ENCODE assay signal across 8 cellular contexts in genomic region chr9:135906291-135907005, GRCh38. TPM values are rescaled to one million over a fixed set of nuclear protein-coding genes. Genes with fewer than 3 reads are reported as not detected.
DNase-seq lines count a peak whose midpoint lies in the region; ATAC-seq and FAIRE-seq lines count a peak whose summit lies in the region.

No MANE protein-coding gene starts in this region.

- H3K4me3 ChIP-seq in mucosa of stomach (ENCODE audit: low read length) (peak overlapping the region; percentile 11), aorta (ENCODE audit: low read length in 2 of 2) (peak overlapping the region; percentile 85 to 98)

- 0 to 1% methylated on average over 39 to 70 of the region's 70 CpGs for WGBS in aorta, 2 donors

- H3K9ac ChIP-seq in mucosa of stomach (ENCODE audit: low read length), result no peak overlapping the region

- ATAC-seq in HG02884 (IDR thresholded peaks at IDR 0.05; ENCODE audit: unreplicated experiment) (peak; percentile 13), aorta (ENCODE audit: low FRiP score) (no peak)

- H3K36me3 ChIP-seq in mucosa of stomach (ENCODE audit: control insufficient read depth, insufficient read depth, low read length), result no peaks in the 10 kb centered on the region
- H3K36me3 ChIP-seq in aorta (ENCODE audit: control insufficient read depth in 1 of 2, insufficient read depth in 2 of 2, low read length in 1 of 2), result no peaks in the 10 kb centered on the region

- H3K4me1 ChIP-seq in mucosa of stomach (ENCODE audit: control insufficient read depth, insufficient read depth, low read length) (peaks cover 28% of the 10 kb centered on the region), aorta (ENCODE audit: control insufficient read depth in 1 of 2, insufficient read depth in 2 of 2, low read length in 2 of 2) (no peaks in the 10 kb centered on the region)

- intact Hi-C loops in aorta (cut with DNase I), result loop anchor here in 1 of 2 donors (5.0 to 10.0 kb wide), 3 partner anchors 44 to 338 kb away; partner anchors contain the start of gene QSOX2

- no peak for FAIRE-seq in RCC 7860 (lab: Jason Lieb, UNC)

- H3K27me3 ChIP-seq in mucosa of stomach (ENCODE audit: control insufficient read depth, insufficient read depth, low read length) (no peaks in the 10 kb centered on the region), aorta (ENCODE audit: control insufficient read depth in 1 of 2, insufficient read depth in 2 of 2, low read length in 1 of 2) (no peaks in the 10 kb centered on the region)

- H3K9me3 ChIP-seq in mucosa of stomach (ENCODE audit: control insufficient read depth, low read length) (no peaks in the 10 kb centered on the region), aorta (ENCODE audit: control insufficient read depth, low read length) (no peaks in the 10 kb centered on the region)

- H3K27ac ChIP-seq in aorta (ENCODE audit: low read depth in 1 of 2, low read length in 2 of 2), result peak overlapping the region in 1 of 2 donors; percentile 23

- DNase-seq in activated effector memory CD4-positive, alpha-beta T cell treated with anti-CD3 and anti-CD28 coated beads, Interleukin-2, amount 50 U/mL, for 16 hours, result peak; percentile 74
- no peak for DNase-seq in activated effector memory CD4-positive, alpha-beta T cell treated with Interleukin-2 at 50 U/mL for 16 hours
- DNase-seq in RCC 7860 (ENCODE audit: low spot score), result peak; percentile 10
- DNase-seq in dermis blood vessel endothelial cell, result peak; percentile 60
- DNase-seq in aorta, result peak in 1 of 2 donors; percentile 52
- DNase-seq in NK-92 treated with Interleukin-12 subunit alpha and Interleukin-12 subunit beta, amount 100 ng/mL, for 24 hours (lab: John Stamatoyannopoulos, UW), result no peak

RNA-seq across cellular contexts. Expression of gene CAMSAP1, which starts 0.9 kb away (rescaled TPM):
- total RNA-seq in dermis blood vessel endothelial cell (17.5 and 20.1 TPM in 2 replicates), aorta (10 to 100 TPM; 26.4 to 28.0 TPM)
- 1 to 10 TPM; 2.5 to 5.2 TPM for polyA plus RNA-seq in aorta

RNA-seq across cellular contexts. Expression of gene UBAC1, which starts 54.7 kb away (rescaled TPM):
- 35.9 and 36.2 TPM in 2 replicates for total RNA-seq in dermis blood vessel endothelial cell
- 10 to 100 TPM; 24.1 to 38.0 TPM for total RNA-seq in aorta
- polyA plus RNA-seq in aorta, result 10 to 100 TPM; 36.9 to 49.9 TPM

Comparison
In these comparisons a context has a peak if more than half of its experiments do, and no peak if none do; other contexts are left out.
1. DNase-seq: peak in activated effector memory CD4-positive, alpha-beta T cell treated with anti-CD3 and anti-CD28 coated beads, Interleukin-2, amount 50 U/mL, for 16 hours (single experiment), RCC 7860 (single experiment) and dermis blood vessel endothelial cell (single experiment); none in activated effector memory CD4-positive, alpha-beta T cell treated with Interleukin-2 at 50 U/mL for 16 hours (single experiment) and NK-92 treated with Interleukin-12 subunit alpha and Interleukin-12 subunit beta, amount 100 ng/mL, for 24 hours (single experiment).